13 cellular contexts compared by ENCODE assay signal in genomic region chrX:119181491-119181890, GRCh38. TPM values are rescaled to one million over a fixed set of nuclear protein-coding genes. Genes with fewer than 3 reads are reported as not detected.
A peak's percentile ranks its signal among the peaks of the same experiment; 100 is the strongest.
DNase-seq lines count a peak whose midpoint lies in the region; ATAC-seq and TF ChIP-seq lines count a peak whose summit lies in the region.
"Had no signal": no experiment of that assay in that cellular context is flagged by ENCODE, and none has a peak within 500 bp of the region (broad histone marks: within the 10 kb centered on the region; RNA-seq: fewer than 3 reads in every experiment).

No MANE protein-coding gene starts in this region.

- H3K4me2 ChIP-seq in GM23338 (no peak overlapping the region), hepatocyte (no peak overlapping the region)

- H3K4me1 ChIP-seq in A673 (ENCODE audit: insufficient read depth, low read length, poor library complexity, severe bottlenecking), result no peaks in the 10 kb centered on the region
- H3K4me1 ChIP-seq in GM23338 (ENCODE audit: insufficient read depth), result no peaks in the 10 kb centered on the region
- no peaks in the 10 kb centered on the region for H3K4me1 ChIP-seq in RWPE2 (ENCODE audit: insufficient read depth, poor library complexity, severe bottlenecking)
- H3K4me1 ChIP-seq in hepatocyte (ENCODE audit: insufficient read depth), result no peaks in the 10 kb centered on the region
- H3K4me1 ChIP-seq: gastroesophageal sphincter, tibial artery had no signal

- H3K36me3 Mint-ChIP-seq in GM23338 (ENCODE audit: low read depth), result no peaks in the 10 kb centered on the region
- H3K36me3 Mint-ChIP-seq: CD8-positive, alpha-beta T cell had no signal

- no peak for TF ChIP-seq POLR2A in lower leg skin (IDR thresholded peaks at IDR 0.05)

- POLR2A ChIA-PET in A673 (lab: Charles Lee; ENCODE audit: low non-redundant PET), result no interaction called here

- no peaks in the 10 kb centered on the region for H3F3A ChIP-seq in GM23338 (replicated peaks; ENCODE audit: low read depth)

- H2AFZ ChIP-seq in GM23338 (no peak overlapping the region), hepatocyte (no peak overlapping the region)

- H3K27me3 Mint-ChIP-seq in GM23338 (ENCODE audit: insufficient read depth, low read depth, poor library complexity), result peaks cover under 1% of the 10 kb centered on the region
- H3K27me3 Mint-ChIP-seq: activated CD4-positive, alpha-beta T cell treated with anti-CD3 and anti-CD28 coated beads, Interleukin-2, amount 10 ng/mL, durations not matched to agents 7 days and 5 days had no signal

- no peaks in the 10 kb centered on the region for H3K36me3 ChIP-seq in A673 (ENCODE audit: insufficient read depth, low read length, poor library complexity, severe bottlenecking)
- no peaks in the 10 kb centered on the region for H3K36me3 ChIP-seq in GM23338 (ENCODE audit: insufficient read depth)
- H3K36me3 ChIP-seq in RWPE2 (ENCODE audit: low read depth), result no peaks in the 10 kb centered on the region
- H3K36me3 ChIP-seq in hepatocyte (replicated peaks; ENCODE audit: insufficient read depth, low read depth), result no peaks in the 10 kb centered on the region
- H3K36me3 ChIP-seq: gastroesophageal sphincter, tibial artery had no signal

- H3K4me1 Mint-ChIP-seq in GM23338, result no peaks in the 10 kb centered on the region
- H3K4me1 Mint-ChIP-seq: activated CD4-positive, alpha-beta T cell treated with anti-CD3 and anti-CD28 coated beads, Interleukin-2, amount 10 ng/mL, durations not matched to agents 7 days and 5 days; naive B cell had no signal

- no peak overlapping the region for H3K27ac Mint-ChIP-seq in GM23338
- H3K27ac Mint-ChIP-seq: activated CD4-positive, alpha-beta T cell treated with anti-CD3 and anti-CD28 coated beads, Interleukin-2, amount 10 ng/mL, durations not matched to agents 7 days and 5 days; CD8-positive, alpha-beta T cell; naive B cell had no signal

- H3K9me3 Mint-ChIP-seq in GM23338, result no peaks in the 10 kb centered on the region
- H3K9me3 Mint-ChIP-seq: activated CD4-positive, alpha-beta T cell treated with anti-CD3 and anti-CD28 coated beads, Interleukin-2, amount 10 ng/mL, durations not matched to agents 7 days and 5 days; CD8-positive, alpha-beta T cell; naive B cell had no signal

- H3K4me3 ChIP-seq in A673 (ENCODE audit: low read depth, low read length, poor library complexity, severe bottlenecking) (no peak overlapping the region), GM23338 (no peak overlapping the region), RWPE2 (ENCODE audit: severe bottlenecking) (no peak overlapping the region), hepatocyte (no peak overlapping the region), lower leg skin (ENCODE audit: low read depth, poor library complexity, severe bottlenecking) (no peak overlapping the region)
- H3K4me3 ChIP-seq: gastroesophageal sphincter, tibial artery had no signal

- no peak overlapping the region for H3K4me3 Mint-ChIP-seq in GM23338
- H3K4me3 Mint-ChIP-seq: activated CD4-positive, alpha-beta T cell treated with anti-CD3 and anti-CD28 coated beads, Interleukin-2, amount 10 ng/mL, durations not matched to agents 7 days and 5 days; CD8-positive, alpha-beta T cell; naive B cell had no signal

- CTCF ChIA-PET in A673 (lab: Charles Lee), result interaction anchor here (0.7 kb wide), 1 partner anchor 323 kb away, joined by 5 read pairs; no protein-coding TSS in a partner anchor

- intact Hi-C loops in A673 (cut with micrococcal nuclease; ENCODE audit: unreplicated experiment), result no loop called here
- intact Hi-C loops in lower leg skin (cut with DNase I; ENCODE audit: low total_unique reads), result no loop called here

- H4K20me1 ChIP-seq in GM23338 (replicated peaks; ENCODE audit: insufficient read depth), result no peaks in the 10 kb centered on the region
- no peaks in the 10 kb centered on the region for H4K20me1 ChIP-seq in hepatocyte (ENCODE audit: insufficient read depth, poor library complexity, severe bottlenecking)

- H3K79me2 ChIP-seq in GM23338 (replicated peaks; ENCODE audit: insufficient read depth), result no peaks in the 10 kb centered on the region
- H3K79me2 ChIP-seq in hepatocyte, result no peaks in the 10 kb centered on the region

- BruUV-seq in A673 (replicated peaks; lab: Mats Ljungman, UMichigan), result no TSS peak

- H3K27ac ChIP-seq in A673 (ENCODE audit: low read depth, low read length, poor library complexity, severe bottlenecking) (no peak overlapping the region), GM23338 (ENCODE audit: low read depth) (no peak overlapping the region), RWPE2 (ENCODE audit: poor library complexity, severe bottlenecking) (no peak overlapping the region), hepatocyte (no peak overlapping the region)
- H3K27ac ChIP-seq: gastroesophageal sphincter, tibial artery had no signal

- WGBS in hepatocyte (ENCODE audit: low lambda C conversion rate, missing lambda C conversion rate), result 37% methylated on average over 2 of the region's 2 CpGs
- WGBS in lower leg skin, 2 donors, result 27 to 56% methylated on average over 1 to 2 of the region's 2 CpGs

- ATAC-seq in GM23338 (peak; percentile 97), RWPE2 (ENCODE audit: low read depth) (peak; percentile 25; the same call in 1 of the 3 replicates), GM21737 (IDR thresholded peaks at IDR 0.05; ENCODE audit: unreplicated experiment) (no peak)
- ATAC-seq: CD8-positive, alpha-beta T cell; gastroesophageal sphincter had no signal

- H3K9me2 ChIP-seq in GM23338 (ENCODE audit: insufficient read depth) (no peaks in the 10 kb centered on the region), hepatocyte (replicated peaks; ENCODE audit: insufficient read depth) (no peaks in the 10 kb centered on the region)

- H3K27me3 ChIP-seq in A673 (replicated peaks; ENCODE audit: insufficient read depth, low read depth, low read length, poor library complexity) (no peaks in the 10 kb centered on the region), GM23338 (ENCODE audit: insufficient read depth) (no peaks in the 10 kb centered on the region), RWPE2 (ENCODE audit: insufficient read depth, poor library complexity, severe bottlenecking) (no peaks in the 10 kb centered on the region), hepatocyte (no peaks in the 10 kb centered on the region)
- H3K27me3 ChIP-seq: gastroesophageal sphincter, tibial artery had no signal

- H3K9me3 ChIP-seq in A673 (ENCODE audit: low read depth, low read length, poor library complexity, severe bottlenecking) (no peaks in the 10 kb centered on the region), RWPE2 (ENCODE audit: severe bottlenecking) (no peaks in the 10 kb centered on the region), hepatocyte (ENCODE audit: low read depth) (no peaks in the 10 kb centered on the region)
- H3K9me3 ChIP-seq: gastroesophageal sphincter, tibial artery had no signal

- TF ChIP-seq CTCF in A673 (conservative IDR thresholded peaks at IDR 0.05; ENCODE audit: low read depth, low read length), result peak; percentile 30; the same call in 1 of the 2 replicates
- TF ChIP-seq CTCF in GM23338 (conservative IDR thresholded peaks at IDR 0.05; ENCODE audit: low read depth in 2 of 2), result peak; percentile 46 to 60
- no peak for TF ChIP-seq CTCF in RWPE2 (IDR thresholded peaks at IDR 0.05; ENCODE audit: poor library complexity, severe bottlenecking)
- peak; percentile 32 for TF ChIP-seq CTCF in hepatocyte (IDR thresholded peaks at IDR 0.05; ENCODE audit: poor library complexity)
- TF ChIP-seq CTCF in lower leg skin (IDR thresholded peaks at IDR 0.05), result no peak

- DNase-seq in A673 (ENCODE audit: low spot score), result peak; percentile 6
- DNase-seq in GM23338 (ENCODE audit: low spot score), result peak; percentile 66
- DNase-seq in RWPE2 (ENCODE audit: low spot score), result no peak
- DNase-seq in hepatocyte (ENCODE audit: low spot score), result peak; percentile 25
- no peak for DNase-seq in NCI-H510A (lab: John Stamatoyannopoulos, UW)
- DNase-seq in amniotic stem cell (lab: John Stamatoyannopoulos, UW), result no peak
- DNase-seq in lower leg skin (ENCODE audit: low spot score in 2 of 2), result no peak
- DNase-seq: activated CD4-positive, alpha-beta T cell treated with anti-CD3 and anti-CD28 coated beads, Interleukin-2, amount 10 ng/mL, durations not matched to agents 7 days and 5 days; CD8-positive, alpha-beta T cell; naive B cell; tibial artery had no signal

TF ChIP-seq in GM23338, 12 proteins besides CTCF, POLR2A, EP300 and RAD21 (continues in another document):
- TF ChIP-seq ZNF114 (CRISPR knock-in tag; IDR thresholded peaks at IDR 0.05), result no peak
- TF ChIP-seq EZH2 (IDR thresholded peaks at IDR 0.05; ENCODE audit: low read depth, unreplicated experiment), result no peak

RNA-seq across cellular contexts. Expression of gene KIAA1210, which starts 53.9 kb away (rescaled TPM):
- total RNA-seq in A673 (2021), result not detected in 2 replicates
- not detected in 2 replicates for total RNA-seq in GM23338 (2014; rRNA removed; shearing (Covaris generic))
- polyA plus RNA-seq in GM23338 (2016; fragmentation: Nextera tagmentation; extraction: Ambion mirVana), result not detected in 2 replicates
- total RNA-seq in hepatocyte, result 0.03 and 0.40 TPM in 2 replicates
- not detected in 2 replicates for polyA plus RNA-seq in hepatocyte
- total RNA-seq in lower leg skin, result under 1 TPM in 2 of 4 donors, not detected in 2; 0.08 to 0.11 TPM
- total RNA-seq: activated CD4-positive, alpha-beta T cell treated with anti-CD3 and anti-CD28 coated beads, Interleukin-2, amount 10 ng/mL, durations not matched to agents 7 days and 5 days; CD8-positive, alpha-beta T cell had no signal

RNA-seq across cellular contexts. Expression of gene PGRMC1, which starts 54.6 kb away (rescaled TPM):
- total RNA-seq in A673 (2021) (123 and 133 TPM in 2 replicates), hepatocyte (283 and 307 TPM in 2 replicates), lower leg skin (100 to 1,000 TPM in 2 of 4 donors, 10 to 100 TPM in 2; 63.3 to 122 (median 96.2) TPM)
- 370 and 380 TPM in 2 replicates for total RNA-seq in GM23338 (2014; rRNA removed; shearing (Covaris generic))
- polyA plus RNA-seq in GM23338 (2016; fragmentation: Nextera tagmentation; extraction: Ambion mirVana) (219 and 235 TPM in 2 replicates), hepatocyte (152 and 163 TPM in 2 replicates)

Comparison
In these comparisons a context has a peak if more than half of its experiments do, and no peak if none do; other contexts are left out.
1. DNase-seq: peak in A673 (single experiment), GM23338 (single experiment) and hepatocyte (single experiment); none in RWPE2 (single experiment), NCI-H510A (single experiment), amniotic stem cell (single experiment) and lower leg skin (0 of 2).
2. CTCF ChIP-seq: peak in A673 (single experiment), GM23338 (2 of 2) and hepatocyte (single experiment); none in RWPE2 (single experiment) and lower leg skin (0 of 3).